In genomic region chr22:48943567-48944432, GRCh38 we compare ENCODE assay signal across 9 cellular contexts.
DNase-seq lines count a peak whose midpoint lies in the region; ATAC-seq and TF ChIP-seq lines count a peak whose summit lies in the region.
"Had no signal": no experiment of that assay in that cellular context is flagged by ENCODE, and none has a peak within 500 bp of the region (broad histone marks: within the 10 kb centered on the region; RNA-seq: fewer than 3 reads in every experiment).

No MANE protein-coding gene starts in this region.

- TF ChIP-seq EP300 in gastroesophageal sphincter (IDR thresholded peaks at IDR 0.05): no peak

- no peak for TF ChIP-seq POLR2A in gastroesophageal sphincter (IDR thresholded peaks at IDR 0.05)

- WGBS in gastroesophageal sphincter (ENCODE audit: low coverage in 1 of 2), 2 donors: 56% methylated on average over 10 of the region's 24 CpGs; no CpG with 5 or more reads in 1 of the 2 donors

- no peaks in the 10 kb centered on the region for H3K36me3 ChIP-seq in right atrium auricular region
- no peaks in the 10 kb centered on the region for H3K36me3 ChIP-seq in gastroesophageal sphincter

- DNase-seq in NCI-H748 (lab: John Stamatoyannopoulos, UW; ENCODE audit: unreplicated experiment) (peak; percentile 33), NCI-H748 treated with DMSO at 0.1 percent for 48 hours (lab: John Stamatoyannopoulos, UW) (no peak), OCI-M1 (lab: John Stamatoyannopoulos, UW) (peak; percentile 31), right atrium auricular region (ENCODE audit: low spot score) (peak; percentile 36)
- DNase-seq in stimulated activated CD8-positive, alpha-beta memory T cell treated with anti-CD3 and anti-CD28 coated beads, Interleukin-4, amount 100 ng/mL, for 48 hours: peak; percentile 28
- DNase-seq in effector CD8-positive, alpha-beta T cell (lab: John Stamatoyannopoulos, UW): no peak
- DNase-seq: amniotic stem cell had no signal

- no peaks in the 10 kb centered on the region for H3K4me1 ChIP-seq in right atrium auricular region
- no peaks in the 10 kb centered on the region for H3K4me1 ChIP-seq in gastroesophageal sphincter

- no peak overlapping the region for H3K27ac ChIP-seq in right atrium auricular region
- no peak overlapping the region for H3K27ac ChIP-seq in gastroesophageal sphincter

- H3K27me3 ChIP-seq in right atrium auricular region: no peaks in the 10 kb centered on the region
- H3K27me3 ChIP-seq in gastroesophageal sphincter: peaks cover 33% of the 10 kb centered on the region

- H3K9me3 ChIP-seq in right atrium auricular region (no peaks in the 10 kb centered on the region), gastroesophageal sphincter (peaks cover 0 to 10% (median 0%) of the 10 kb centered on the region in 3 donors)

- no peak for ATAC-seq in gastroesophageal sphincter
- no peak for ATAC-seq in GM19023 (IDR thresholded peaks at IDR 0.05; ENCODE audit: unreplicated experiment)

- TF ChIP-seq CTCF in right atrium auricular region (IDR thresholded peaks at IDR 0.05): peak in 1 of 2 donors; percentile 38
- TF ChIP-seq CTCF in gastroesophageal sphincter (IDR thresholded peaks at IDR 0.05): peak in 1 of 4 experiments; percentile 14

- no peak overlapping the region for H3K4me3 ChIP-seq in right atrium auricular region
- H3K4me3 ChIP-seq in gastroesophageal sphincter: no peak overlapping the region

Comparison
In these comparisons a context has a peak if more than half of its experiments do, and no peak if none do; other contexts are left out.
1. DNase-seq: peak in NCI-H748 (single experiment), OCI-M1 (single experiment), right atrium auricular region (single experiment) and stimulated activated CD8-positive, alpha-beta memory T cell treated with anti-CD3 and anti-CD28 coated beads, Interleukin-4, amount 100 ng/mL, for 48 hours (single experiment); none in NCI-H748 treated with DMSO at 0.1 percent for 48 hours (single experiment) and effector CD8-positive, alpha-beta T cell (single experiment).